Comparison of ENCODE assay signal across 12 cellular contexts in genomic region chr5:133398646-133399081, GRCh38.
DNase-seq lines count a peak whose midpoint lies in the region; ATAC-seq and TF ChIP-seq lines count a peak whose summit lies in the region.
"Had no signal": no experiment of that assay in that cellular context is flagged by ENCODE, and none has a peak within 500 bp of the region (broad histone marks: within the 10 kb centered on the region; RNA-seq: fewer than 3 reads in every experiment).

No MANE protein-coding gene starts in this region.

- H3K4me3 Mint-ChIP-seq in activated naive CD4-positive, alpha-beta T cell treated with anti-CD3 and anti-CD28 coated beads, Interleukin-2, amount 10 ng/mL, durations not matched to agents 7 days and 5 days, result no peak overlapping the region
- peak overlapping the region; percentile 32 for H3K4me3 Mint-ChIP-seq in stimulated activated naive CD8-positive, alpha-beta T cell treated with anti-CD3 and anti-CD28 coated beads, Interleukin-15, Interleukin-2, amounts not matched to agents 100 ng/mL and 50 ng/mL, for 24 hours

- peak; percentile 23 for DNase-seq in activated naive CD4-positive, alpha-beta T cell treated with Interleukin-2 at 50 U/mL for 16 hours
- no peak for DNase-seq in activated naive CD4-positive, alpha-beta T cell treated with anti-CD3 and anti-CD28 coated beads, Interleukin-2, amount 10 ng/mL, durations not matched to agents 7 days and 5 days
- peak; percentile 45 for DNase-seq in mesenteric fat pad (ENCODE audit: low spot score)
- DNase-seq in AG08396 (ENCODE audit: low spot score), result no peak
- no peak for DNase-seq in T-helper 9 cell
- no peak for DNase-seq in WERI-Rb-1
- DNase-seq: KBM-7, NCI-H2029 treated with DMSO at 0.1 percent for 48 hours, T1000 had no signal

- H3K9me3 ChIP-seq in WERI-Rb-1 (ENCODE audit: severe bottlenecking), result no peaks in the 10 kb centered on the region

- peak; percentile 47 for ATAC-seq in HG03378 (IDR thresholded peaks at IDR 0.05; ENCODE audit: unreplicated experiment)
- ATAC-seq: left lobe of liver had no signal

- peaks cover 6% of the 10 kb centered on the region for H3K4me1 Mint-ChIP-seq in activated naive CD4-positive, alpha-beta T cell treated with anti-CD3 and anti-CD28 coated beads, Interleukin-2, amount 10 ng/mL, durations not matched to agents 7 days and 5 days
- H3K4me1 Mint-ChIP-seq in stimulated activated naive CD8-positive, alpha-beta T cell treated with anti-CD3 and anti-CD28 coated beads, Interleukin-15, Interleukin-2, amounts not matched to agents 100 ng/mL and 50 ng/mL, for 24 hours (ENCODE audit: low read depth), result peaks cover 47% of the 10 kb centered on the region

- H3K27ac Mint-ChIP-seq in activated naive CD4-positive, alpha-beta T cell treated with anti-CD3 and anti-CD28 coated beads, Interleukin-2, amount 10 ng/mL, durations not matched to agents 7 days and 5 days, result no peak overlapping the region
- peak overlapping the region; percentile 50 for H3K27ac Mint-ChIP-seq in stimulated activated naive CD8-positive, alpha-beta T cell treated with anti-CD3 and anti-CD28 coated beads, Interleukin-15, Interleukin-2, amounts not matched to agents 100 ng/mL and 50 ng/mL, for 24 hours

- TF ChIP-seq CTCF in WERI-Rb-1 (IDR thresholded peaks at IDR 0.05; ENCODE audit: low read depth, low read length), result no peak

- no peaks in the 10 kb centered on the region for H3K36me3 Mint-ChIP-seq in activated naive CD4-positive, alpha-beta T cell treated with anti-CD3 and anti-CD28 coated beads, Interleukin-2, amount 10 ng/mL, durations not matched to agents 7 days and 5 days
- peaks cover 7% of the 10 kb centered on the region for H3K36me3 Mint-ChIP-seq in stimulated activated naive CD8-positive, alpha-beta T cell treated with anti-CD3 and anti-CD28 coated beads, Interleukin-15, Interleukin-2, amounts not matched to agents 100 ng/mL and 50 ng/mL, for 24 hours (ENCODE audit: low read depth)

- H3K27me3 ChIP-seq in WERI-Rb-1 (ENCODE audit: insufficient read depth, low read depth, severe bottlenecking), result no peaks in the 10 kb centered on the region

- H3K4me3 ChIP-seq in WERI-Rb-1 (ENCODE audit: low read depth, low read length), result no peak overlapping the region

- CTCF ChIA-PET in activated naive CD4-positive, alpha-beta T cell treated with anti-CD3 and anti-CD28 coated beads, Interleukin-2, amount 10 ng/mL, durations not matched to agents 7 days and 5 days (lab: Charles Lee), result no interaction called here

- H3K27ac ChIP-seq in WERI-Rb-1, result no peak overlapping the region

- H3K9me3 Mint-ChIP-seq in activated naive CD4-positive, alpha-beta T cell treated with anti-CD3 and anti-CD28 coated beads, Interleukin-2, amount 10 ng/mL, durations not matched to agents 7 days and 5 days, result no peaks in the 10 kb centered on the region
- H3K9me3 Mint-ChIP-seq in stimulated activated naive CD8-positive, alpha-beta T cell treated with anti-CD3 and anti-CD28 coated beads, Interleukin-15, Interleukin-2, amounts not matched to agents 100 ng/mL and 50 ng/mL, for 24 hours, result peaks cover 7% of the 10 kb centered on the region

- no peaks in the 10 kb centered on the region for H3K27me3 Mint-ChIP-seq in activated naive CD4-positive, alpha-beta T cell treated with anti-CD3 and anti-CD28 coated beads, Interleukin-2, amount 10 ng/mL, durations not matched to agents 7 days and 5 days
- peaks cover 8% of the 10 kb centered on the region for H3K27me3 Mint-ChIP-seq in stimulated activated naive CD8-positive, alpha-beta T cell treated with anti-CD3 and anti-CD28 coated beads, Interleukin-15, Interleukin-2, amounts not matched to agents 100 ng/mL and 50 ng/mL, for 24 hours

- no peaks in the 10 kb centered on the region for H3K36me3 ChIP-seq in WERI-Rb-1

Comparison
In these comparisons a context has a peak if more than half of its experiments do, and no peak if none do; other contexts are left out.
1. DNase-seq: peak in activated naive CD4-positive, alpha-beta T cell treated with Interleukin-2 at 50 U/mL for 16 hours (single experiment) and mesenteric fat pad (single experiment); none in activated naive CD4-positive, alpha-beta T cell treated with anti-CD3 and anti-CD28 coated beads, Interleukin-2, amount 10 ng/mL, durations not matched to agents 7 days and 5 days (single experiment), AG08396 (single experiment), T-helper 9 cell (single experiment) and WERI-Rb-1 (single experiment).